ENCODE assay signal across 1 cellular context in genomic region chr4:87375719-87376291, GRCh38.
TF ChIP-seq lines count a peak whose summit lies in the region.

No MANE protein-coding gene starts in this region.

TF ChIP-seq in GM12878, 131 proteins besides CTCF, POLR2A, EP300 and RAD21:
- TF ChIP-seq SMC3 (IDR thresholded peaks at IDR 0.05; ENCODE audit: borderline replicate concordance, low read length): peak; percentile 78; the same call in 1 of the 2 replicates
- no peak for TF ChIP-seq CBX5 (IDR thresholded peaks at IDR 0.05; ENCODE audit: low read depth)
- no peak for TF ChIP-seq NFIC (IDR thresholded peaks at IDR 0.05; ENCODE audit: low read depth, low read length)
